ENCODE assay signal across 9 cellular contexts in the genomic region with DNA sequence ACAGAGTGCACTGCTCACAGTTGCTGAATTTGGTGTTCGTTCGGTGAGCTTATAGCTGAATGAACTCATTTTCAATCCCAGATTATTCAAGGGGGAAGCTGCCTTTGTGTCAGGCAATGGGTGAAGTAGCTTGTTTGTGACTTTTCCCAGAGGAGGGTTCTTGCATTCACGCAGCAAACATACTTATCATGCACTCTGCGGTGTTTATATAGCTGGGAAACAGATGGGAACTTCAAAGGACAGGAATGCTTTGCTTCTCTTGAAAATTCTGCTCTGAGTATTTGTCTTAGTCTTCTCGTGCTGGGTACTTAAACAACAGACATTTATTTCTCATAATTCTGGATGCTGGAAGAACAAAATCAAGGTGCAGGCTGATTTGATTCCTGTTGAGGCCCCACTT.
DNase-seq lines count a peak whose midpoint lies in the region; ATAC-seq and FAIRE-seq lines count a peak whose summit lies in the region.
"Had no signal": no experiment of that assay in that cellular context is flagged by ENCODE, and none has a peak within 500 bp of the region (broad histone marks: within the 10 kb centered on the region; RNA-seq: fewer than 3 reads in every experiment).

No MANE protein-coding gene starts in this region.

- DNase-seq in DMS 273 (lab: John Stamatoyannopoulos, UW; ENCODE audit: unreplicated experiment) (peak; percentile 58), NCI-H69 (lab: John Stamatoyannopoulos, UW) (peak; percentile 61), fibroblast of peridontal ligament (ENCODE audit: extremely low read depth) (peak; percentile 53), putamen (ENCODE audit: low spot score) (peak; percentile 22), SHP77 treated with DMSO at 0.1 percent for 48 hours (lab: John Stamatoyannopoulos, UW) (no peak), mucosa of gallbladder (ENCODE audit: low spot score) (no peak), GM19239 (ENCODE audit: insufficient read length, low spot score) (no peak)
- DNase-seq: posterior cingulate gyrus had no signal

- FAIRE-seq in GM19239 (lab: Jason Lieb, UNC) = no peak

- ATAC-seq in HG02588 (IDR thresholded peaks at IDR 0.05; ENCODE audit: unreplicated experiment) = no peak

Comparison
In these comparisons a context has a peak if more than half of its experiments do, and no peak if none do; other contexts are left out.
1. DNase-seq: peak in DMS 273 (single experiment), NCI-H69 (single experiment), fibroblast of peridontal ligament (single experiment) and putamen (single experiment); none in SHP77 treated with DMSO at 0.1 percent for 48 hours (single experiment), mucosa of gallbladder (single experiment) and GM19239 (single experiment).